Comparison of ENCODE assay signal across 11 cellular contexts in genomic region chr18:57107141-57107832, GRCh38. TPM values are rescaled to one million over a fixed set of nuclear protein-coding genes. Genes with fewer than 3 reads are reported as not detected.
A peak's percentile ranks its signal among the peaks of the same experiment; 100 is the strongest.
DNase-seq lines count a peak whose midpoint lies in the region; ATAC-seq, FAIRE-seq and TF ChIP-seq lines count a peak whose summit lies in the region.
"Had no signal": no experiment of that assay in that cellular context is flagged by ENCODE, and none has a peak within 500 bp of the region (broad histone marks: within the 10 kb centered on the region; RNA-seq: fewer than 3 reads in every experiment).

No MANE protein-coding gene starts in this region.

- H3K4me3 ChIP-seq in HCT116 (replicated peaks in 1 of 2; ENCODE audit: low read depth in 1 of 2, low read length in 2 of 2) = no peak overlapping the region
- H3K4me3 ChIP-seq in endothelial cell of umbilical vein (replicated peaks in 1 of 3; ENCODE audit: insufficient read depth in 1 of 3, low read depth in 1 of 3, low read length in 3 of 3) = no peak overlapping the region
- H3K4me3 ChIP-seq in skeletal muscle cell (ENCODE audit: low read depth, low read length) = no peak overlapping the region
- H3K4me3 ChIP-seq in WERI-Rb-1 (ENCODE audit: low read depth, low read length) = no peak overlapping the region

- TF ChIP-seq POLR2A in HCT116 (IDR thresholded peaks at IDR 0.05; ENCODE audit: borderline replicate concordance, extremely low read depth, insufficient read depth, insufficient read length) (no peak), endothelial cell of umbilical vein (IDR thresholded peaks at IDR 0.05; ENCODE audit: low read depth, low read length) (no peak)

- CTCF ChIA-PET in HCT116 (lab: Charles Lee) (no interaction called here), endothelial cell of umbilical vein (lab: Charles Lee) (no interaction called here)

- dilution Hi-C loops in endothelial cell of umbilical vein (cut with MboI; ENCODE audit: extremely low pct_ligation_motif_present, low sequenced_read_pairs) = no loop called here

- H3K9me3 ChIP-seq in HCT116 (ENCODE audit: control insufficient read depth in 1 of 2, insufficient read depth in 1 of 2, low read depth in 1 of 2, low read length in 2 of 2) = no peaks in the 10 kb centered on the region
- H3K9me3 ChIP-seq in endothelial cell of umbilical vein (replicated peaks; ENCODE audit: control insufficient read depth, insufficient read depth, low read length) = no peaks in the 10 kb centered on the region
- H3K9me3 ChIP-seq in WERI-Rb-1 (ENCODE audit: severe bottlenecking) = peaks cover 7% of the 10 kb centered on the region

- H3K27me3 Mint-ChIP-seq in activated T-cell treated with anti-CD3 and anti-CD28 coated beads, Interleukin-2, amount 50 U/mL, for 4 hours (ENCODE audit: low read depth) = peaks cover 9% of the 10 kb centered on the region

- TF ChIP-seq RAD21 in HCT116 (IDR thresholded peaks at IDR 0.05; ENCODE audit: low read depth) = no peak

- H4K20me1 ChIP-seq in HCT116 (ENCODE audit: insufficient read depth) = no peaks in the 10 kb centered on the region
- H4K20me1 ChIP-seq in endothelial cell of umbilical vein (replicated peaks; ENCODE audit: control insufficient read depth, extremely low read depth, insufficient read depth, low read length) = no peaks in the 10 kb centered on the region

- H3K4me2 ChIP-seq in HCT116 (ENCODE audit: low read length) = no peak overlapping the region
- H3K4me2 ChIP-seq in endothelial cell of umbilical vein (ENCODE audit: insufficient read depth, low read length) = no peak overlapping the region

- H2AFZ ChIP-seq in HCT116 (ENCODE audit: low read depth, low read length, poor library complexity, severe bottlenecking) = no peak overlapping the region
- H2AFZ ChIP-seq in endothelial cell of umbilical vein (ENCODE audit: low read depth, low read length) = no peak overlapping the region

- H3K4me1 ChIP-seq in HCT116 (ENCODE audit: control insufficient read depth in 1 of 2, insufficient read depth in 2 of 2, low read length in 2 of 2) = no peaks in the 10 kb centered on the region
- H3K4me1 ChIP-seq in endothelial cell of umbilical vein (ENCODE audit: control insufficient read depth, extremely low read depth, insufficient read depth, low read length) = no peaks in the 10 kb centered on the region

- no peak overlapping the region for H3K4me3 Mint-ChIP-seq in activated T-cell treated with anti-CD3 and anti-CD28 coated beads, Interleukin-2, amount 50 U/mL, for 4 hours
- H3K4me3 Mint-ChIP-seq: T-helper 1 cell treated with Interleukin-12 subunit alpha and Interleukin-12 subunit beta and Interleukin-4 antibody, amounts not matched to agents 30 μg/mL and 1 μg/mL, for 36 hours had no signal

- POLR2A ChIA-PET in HCT116 (lab: Charles Lee) (no interaction called here), endothelial cell of umbilical vein (lab: Charles Lee) (no interaction called here)

- peak; percentile 80 for FAIRE-seq in endothelial cell of umbilical vein (lab: Jason Lieb, UNC)

- intact Hi-C loops in HCT116 (cut with micrococcal nuclease) = no loop called here
- intact Hi-C loops in endothelial cell of umbilical vein (cut with micrococcal nuclease) = loop anchor here (10.0 kb wide), 1 partner anchor 248 kb away; the partner anchor contains the start of gene ST8SIA3

- ATAC-seq in HCT116 = no peak
- ATAC-seq in activated T-cell treated with anti-CD3 and anti-CD28 coated beads, Interleukin-2, amount 50 U/mL, for 4 hours = no peak
- no peak for ATAC-seq in HG02973 (IDR thresholded peaks at IDR 0.05; ENCODE audit: unreplicated experiment)

- no peak overlapping the region for H3K9ac ChIP-seq in HCT116 (ENCODE audit: low read length)
- H3K9ac ChIP-seq in endothelial cell of umbilical vein (replicated peaks; ENCODE audit: extremely low read depth, insufficient read depth, low read length) = no peak overlapping the region

- H3K36me3 ChIP-seq in HCT116 (ENCODE audit: control insufficient read depth in 1 of 2, insufficient read depth in 2 of 2, low read length in 2 of 2) = no peaks in the 10 kb centered on the region
- no peaks in the 10 kb centered on the region for H3K36me3 ChIP-seq in endothelial cell of umbilical vein (ENCODE audit: control insufficient read depth in 2 of 2, extremely low read depth in 1 of 2, insufficient read depth in 2 of 2, low read length in 2 of 2)
- no peaks in the 10 kb centered on the region for H3K36me3 ChIP-seq in WERI-Rb-1

- H3K9me3 Mint-ChIP-seq in activated T-cell treated with anti-CD3 and anti-CD28 coated beads, Interleukin-2, amount 50 U/mL, for 4 hours = peaks cover 6% of the 10 kb centered on the region
- H3K9me3 Mint-ChIP-seq: T-helper 1 cell treated with Interleukin-12 subunit alpha and Interleukin-12 subunit beta and Interleukin-4 antibody, amounts not matched to agents 30 μg/mL and 1 μg/mL, for 36 hours had no signal

- no peaks in the 10 kb centered on the region for H3K79me2 ChIP-seq in HCT116 (ENCODE audit: insufficient read depth, low read length)
- no peaks in the 10 kb centered on the region for H3K79me2 ChIP-seq in endothelial cell of umbilical vein (ENCODE audit: control insufficient read depth, insufficient read depth, low read length)

- no peak overlapping the region for H3K27ac ChIP-seq in HCT116 (ENCODE audit: low read depth, low read length)
- no peak overlapping the region for H3K27ac ChIP-seq in endothelial cell of umbilical vein (ENCODE audit: insufficient read depth, low read depth, low read length)
- H3K27ac ChIP-seq in WERI-Rb-1 = no peak overlapping the region

- TF ChIP-seq CTCF in HCT116 (IDR thresholded peaks at IDR 0.05 in 2 of 3, conservative IDR thresholded peaks at IDR 0.05 in 1 of 3; ENCODE audit: borderline replicate concordance in 1 of 3, insufficient read depth in 1 of 3, low read depth in 2 of 3, low read length in 2 of 3) (no peak), endothelial cell of umbilical vein (IDR thresholded peaks at IDR 0.05; ENCODE audit: extremely low read depth in 1 of 2, insufficient read depth in 1 of 2, low read depth in 1 of 2, low read length in 2 of 2) (no peak), WERI-Rb-1 (IDR thresholded peaks at IDR 0.05; ENCODE audit: low read depth, low read length) (no peak)

- no peaks in the 10 kb centered on the region for H3K36me3 Mint-ChIP-seq in activated T-cell treated with anti-CD3 and anti-CD28 coated beads, Interleukin-2, amount 50 U/mL, for 4 hours (ENCODE audit: insufficient read depth)

- RAD21 ChIA-PET in HCT116 (lab: Charles Lee; ENCODE audit: low non-redundant PET in 1 of 2, low total read pairs in 2 of 2, uncharacterized antibody in 2 of 2, unreplicated experiment in 2 of 2) = no interaction called here

- no peaks in the 10 kb centered on the region for H3K4me1 Mint-ChIP-seq in activated T-cell treated with anti-CD3 and anti-CD28 coated beads, Interleukin-2, amount 50 U/mL, for 4 hours (ENCODE audit: low read depth)

- BruUV-seq in HCT116 (replicated peaks; lab: Mats Ljungman, UMichigan) (no TSS peak), endothelial cell of umbilical vein (replicated peaks; lab: Mats Ljungman, UMichigan) (no TSS peak)

- H3K27me3 ChIP-seq in HCT116 (ENCODE audit: insufficient read depth, low read length) (peaks cover 3% of the 10 kb centered on the region; the same call in 1 of the 2 replicates), endothelial cell of umbilical vein (ENCODE audit: control insufficient read depth in 2 of 2, insufficient read depth in 2 of 2, low read length in 2 of 2) (no peaks in the 10 kb centered on the region), WERI-Rb-1 (ENCODE audit: insufficient read depth, low read depth, severe bottlenecking) (no peaks in the 10 kb centered on the region)

- H3K9me1 ChIP-seq in endothelial cell of umbilical vein (replicated peaks; ENCODE audit: control insufficient read depth, extremely low read depth, insufficient read depth, low read length) = no peaks in the 10 kb centered on the region

- DNase-seq in HCT116 (ENCODE audit: low read depth, low spot score) = no peak
- DNase-seq in OCI-M1 (lab: John Stamatoyannopoulos, UW) = peak; percentile 62
- DNase-seq in endothelial cell of umbilical vein (ENCODE audit: low read depth, low spot score) = peak; percentile 48
- peak; percentile 9 for DNase-seq in skeletal muscle cell (ENCODE audit: low read depth)
- no peak for DNase-seq in activated T-cell treated with anti-CD3 and anti-CD28 coated beads, Interleukin-2, amount 50 U/mL, for 4 hours
- no peak for DNase-seq in WERI-Rb-1
- DNase-seq: activated naive CD4-positive, alpha-beta T cell treated with anti-CD3 and anti-CD28 coated beads, Interleukin-2, amount 50 U/mL, for 16 hours; glutamatergic neuron; NCI-H1048 had no signal

- H3K9me2 ChIP-seq in HCT116 (ENCODE audit: insufficient read depth) = no peaks in the 10 kb centered on the region

TF ChIP-seq in HCT116, 20 proteins besides CTCF, POLR2A, EP300 and RAD21 (continues in another document):
- TF ChIP-seq YY1 (IDR thresholded peaks at IDR 0.05; ENCODE audit: extremely low read depth, insufficient replicate concordance, low read depth, low read length) = no peak

TF ChIP-seq in endothelial cell of umbilical vein, 7 proteins besides CTCF, POLR2A, EP300 and RAD21:
- TF ChIP-seq, protein P1, sequence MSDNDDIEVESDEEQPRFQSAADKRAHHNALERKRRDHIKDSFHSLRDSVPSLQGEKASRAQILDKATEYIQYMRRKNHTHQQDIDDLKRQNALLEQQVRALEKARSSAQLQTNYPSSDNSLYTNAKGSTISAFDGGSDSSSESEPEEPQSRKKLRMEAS (IDR thresholded peaks at IDR 0.05; ENCODE audit: insufficient read depth, insufficient read length) = no peak
- no peak for TF ChIP-seq EZH2 (IDR thresholded peaks at IDR 0.05; ENCODE audit: borderline replicate concordance, low read depth, low read length, severe bottlenecking)
- TF ChIP-seq JUN (IDR thresholded peaks at IDR 0.05; ENCODE audit: borderline replicate concordance, insufficient read depth, insufficient read length, low read depth) = no peak
TF ChIP-seq in endothelial cell of umbilical vein: peak in this region for 0.

RNA-seq across cellular contexts. Expression of gene BOD1L2, which starts 39.6 kb away (rescaled TPM):
- total RNA-seq in HCT116 (2021; ENCODE audit: unreplicated experiment) (not detected), endothelial cell of umbilical vein (not detected in 2 replicates)
- polyA plus RNA-seq in HCT116 (2012) = not detected in 2 replicates
- not detected in 2 replicates for polyA plus RNA-seq in endothelial cell of umbilical vein
- polyA plus RNA-seq in endothelial cell of umbilical vein (2011; cell fraction: cytosol; rRNA removed) = not detected in 2 replicates
- not detected in 2 replicates for polyA plus RNA-seq in endothelial cell of umbilical vein (2011; cell fraction: nucleus; rRNA removed)
- polyA plus RNA-seq in endothelial cell of umbilical vein (2012) = not detected in 2 replicates
- polyA minus RNA-seq in endothelial cell of umbilical vein = not detected in 2 replicates
- polyA minus RNA-seq in endothelial cell of umbilical vein (2011; cell fraction: cytosol; rRNA and poly(A)+ RNA removed) = not detected
- not detected in 2 replicates for polyA minus RNA-seq in endothelial cell of umbilical vein (2011; cell fraction: nucleus; rRNA and poly(A)+ RNA removed)
- not detected for total RNA-seq in activated T-cell treated with anti-CD3 and anti-CD28 coated beads, Interleukin-2, amount 50 U/mL, for 4 hours

Comparison
In these comparisons a context has a peak if more than half of its experiments do, and no peak if none do; other contexts are left out.
1. DNase-seq: peak in OCI-M1 (single experiment), endothelial cell of umbilical vein (single experiment) and skeletal muscle cell (single experiment); none in HCT116 (single experiment), activated T-cell treated with anti-CD3 and anti-CD28 coated beads, Interleukin-2, amount 50 U/mL, for 4 hours (single experiment) and WERI-Rb-1 (single experiment).